ENCODE assay signal across 8 cellular contexts in genomic region chr10:102117391-102118159, GRCh38. TPM values are rescaled to one million over a fixed set of nuclear protein-coding genes. Genes with fewer than 3 reads are reported as not detected.
A peak's percentile ranks its signal among the peaks of the same experiment; 100 is the strongest.
DNase-seq lines count a peak whose midpoint lies in the region; ATAC-seq and TF ChIP-seq lines count a peak whose summit lies in the region.

No MANE protein-coding gene starts in this region.

- intact Hi-C loops in stomach (cut with DNase I; ENCODE audit: low total_unique reads), result no loop called here

- H3K79me2 ChIP-seq in fibroblast of lung (ENCODE audit: control insufficient read depth, insufficient read depth, low read length), result peaks cover 61% of the 10 kb centered on the region

- peak overlapping the region; percentile 24 for H3K27ac Mint-ChIP-seq in activated T-cell treated with anti-CD3 and anti-CD28 coated beads, Interleukin-2, amount 50 U/mL, for 72 hours
- H3K27ac Mint-ChIP-seq in naive B cell, result peak overlapping the region; percentile 89 to 98 (median 96)

- H3K36me3 ChIP-seq in fibroblast of lung (ENCODE audit: control insufficient read depth, insufficient read depth, low read length) (no peaks in the 10 kb centered on the region), stomach (no peaks in the 10 kb centered on the region)

- peak overlapping the region in 3 of 4 experiments; percentile 10 to 91 (median 77) for H3K4me3 ChIP-seq in fibroblast of lung (replicated peaks in 1 of 4; ENCODE audit: control extremely low read depth in 1 of 4, insufficient read depth in 1 of 4, low read depth in 3 of 4, low read length in 4 of 4)
- H3K4me3 ChIP-seq in stomach, result peak overlapping the region; percentile 59 to 85 (median 64)

- H3K4me1 ChIP-seq in fibroblast of lung (ENCODE audit: control insufficient read depth, extremely low read depth, insufficient read depth, low read length) (peaks cover 40% of the 10 kb centered on the region), stomach (peaks cover 73 to 90% (median 80%) of the 10 kb centered on the region in 4 donors)

- H3K9me3 ChIP-seq in fibroblast of lung (ENCODE audit: control insufficient read depth, insufficient read depth, low read depth, low read length) (no peaks in the 10 kb centered on the region), stomach (no peaks in the 10 kb centered on the region)

- H3K27me3 ChIP-seq in fibroblast of lung (ENCODE audit: control insufficient read depth, insufficient read depth, low read length), result no peaks in the 10 kb centered on the region
- no peaks in the 10 kb centered on the region for H3K27me3 ChIP-seq in stomach

- peak; percentile 51 to 62 for ATAC-seq in activated T-cell treated with anti-CD3 and anti-CD28 coated beads, Interleukin-2, amount 50 U/mL, for 72 hours (replicated peaks in 1 of 2)
- ATAC-seq in naive B cell (ENCODE audit: low read depth in 2 of 2) (peak; percentile 10 to 14), GM18498 (IDR thresholded peaks at IDR 0.05; ENCODE audit: unreplicated experiment) (no peak)

- TF ChIP-seq CTCF in C4-2B (conservative IDR thresholded peaks at IDR 0.05) (no peak; the same call in 1 of the 2 replicates), fibroblast of lung (conservative IDR thresholded peaks at IDR 0.05 in 1 of 2, IDR thresholded peaks at IDR 0.05 in 1 of 2; ENCODE audit: low read depth in 1 of 2, low read length in 2 of 2) (peak in 1 of 2 donors; percentile 32), stomach (IDR thresholded peaks at IDR 0.05) (no peak)

- H2AFZ ChIP-seq in fibroblast of lung (ENCODE audit: low read length), result no peak overlapping the region

- 3 to 7% (median 5%) methylated on average over 6 to 12 of the region's 12 CpGs for WGBS in stomach, 5 donors

- peak overlapping the region; percentile 99 for H3K4me2 ChIP-seq in fibroblast of lung (ENCODE audit: extremely low read depth, insufficient read depth, low read length)

- H3K4me1 Mint-ChIP-seq in activated T-cell treated with anti-CD3 and anti-CD28 coated beads, Interleukin-2, amount 50 U/mL, for 72 hours (ENCODE audit: low read depth), result peaks cover 69% of the 10 kb centered on the region
- H3K4me1 Mint-ChIP-seq in naive B cell, result peaks cover 67 to 81% (median 80%) of the 10 kb centered on the region in 3 donors

- DNase-seq in HT-29 (ENCODE audit: low spot score) (peak; percentile 62), OCI-M2 (lab: John Stamatoyannopoulos, UW; ENCODE audit: unreplicated experiment) (peak; percentile 54), fibroblast of lung (ENCODE audit: low read depth in 2 of 2) (peak; percentile 73 to 89), naive B cell (peak; percentile 44), stomach (peak; percentile 91)
- DNase-seq in activated T-cell treated with anti-CD3 and anti-CD28 coated beads, Interleukin-2, amount 50 U/mL, for 72 hours, result peak; percentile 70 to 77

- no peak for TF ChIP-seq POLR2A in stomach (IDR thresholded peaks at IDR 0.05)

- H3K27ac ChIP-seq in C4-2B, result peak overlapping the region; percentile 91
- H3K27ac ChIP-seq in fibroblast of lung (ENCODE audit: insufficient read depth, low read length), result peak overlapping the region; percentile 62
- H3K27ac ChIP-seq in stomach, result peak overlapping the region; percentile 76 to 99 (median 95)

- no peak for TF ChIP-seq EP300 in stomach (IDR thresholded peaks at IDR 0.05)

- H4K20me1 ChIP-seq in fibroblast of lung (ENCODE audit: control insufficient read depth, extremely low read depth, insufficient read depth, low read length), result no peaks in the 10 kb centered on the region

- H3K27me3 Mint-ChIP-seq in activated T-cell treated with anti-CD3 and anti-CD28 coated beads, Interleukin-2, amount 50 U/mL, for 72 hours (ENCODE audit: low read depth), result no peaks in the 10 kb centered on the region
- no peaks in the 10 kb centered on the region for H3K27me3 Mint-ChIP-seq in naive B cell

- peaks cover 0 to 1% of the 10 kb centered on the region in 2 donors for H3K36me3 Mint-ChIP-seq in activated T-cell treated with anti-CD3 and anti-CD28 coated beads, Interleukin-2, amount 50 U/mL, for 72 hours (ENCODE audit: insufficient read depth in 2 of 2)
- no peaks in the 10 kb centered on the region for H3K36me3 Mint-ChIP-seq in naive B cell

- no peaks in the 10 kb centered on the region for H3K9me3 Mint-ChIP-seq in activated T-cell treated with anti-CD3 and anti-CD28 coated beads, Interleukin-2, amount 50 U/mL, for 72 hours
- no peaks in the 10 kb centered on the region for H3K9me3 Mint-ChIP-seq in naive B cell

- H3K9ac ChIP-seq in fibroblast of lung (ENCODE audit: insufficient read depth, low read length), result peak overlapping the region; percentile 3

- peak overlapping the region; percentile 96 for H3K4me3 Mint-ChIP-seq in activated T-cell treated with anti-CD3 and anti-CD28 coated beads, Interleukin-2, amount 50 U/mL, for 72 hours
- H3K4me3 Mint-ChIP-seq in naive B cell, result peak overlapping the region; percentile 86 to 97 (median 92)

RNA-seq across cellular contexts. Expression of gene LDB1, which starts 2.6 kb away (rescaled TPM):
- total RNA-seq in HT-29 (2014; rRNA removed; shearing (Covaris generic)), result 37.4 and 40.3 TPM in 2 replicates
- total RNA-seq in activated T-cell treated with anti-CD3 and anti-CD28 coated beads, Interleukin-2, amount 50 U/mL, for 72 hours, result 10 to 100 TPM; 65.1 to 71.2 TPM
- total RNA-seq in fibroblast of lung, result 39.5 and 45.1 TPM in 2 replicates
- 41.6 and 50.6 TPM in 2 replicates for polyA plus RNA-seq in fibroblast of lung
- 38.5 and 46.9 TPM in 2 replicates for polyA plus RNA-seq in fibroblast of lung (2012)
- 162 and 205 TPM in 2 replicates for polyA minus RNA-seq in fibroblast of lung (ENCODE audit: low replicate concordance)
- 10 to 100 TPM in 5 of 6 donors, 1 to 10 TPM in 1; 7.1 to 37.9 (median 30.5) TPM for polyA plus RNA-seq in naive B cell (ENCODE audit: low read depth in 6 of 6)
- total RNA-seq in stomach, result 10 to 100 TPM; 24.2 to 43.7 (median 34.4) TPM
- 10 to 100 TPM; 20.4 to 28.3 (median 22.3) TPM for polyA plus RNA-seq in stomach

RNA-seq across cellular contexts. Expression of gene PPRC1, which starts 15.3 kb away (rescaled TPM):
- total RNA-seq in HT-29 (2014; rRNA removed; shearing (Covaris generic)), result 41.8 and 51.2 TPM in 2 replicates
- total RNA-seq in activated T-cell treated with anti-CD3 and anti-CD28 coated beads, Interleukin-2, amount 50 U/mL, for 72 hours, result 10 to 100 TPM; 42.6 to 51.4 TPM
- 9.9 and 10.0 TPM in 2 replicates for total RNA-seq in fibroblast of lung
- 13.5 and 21.0 TPM in 2 replicates for polyA plus RNA-seq in fibroblast of lung
- polyA plus RNA-seq in fibroblast of lung (2012), result 22.5 and 29.0 TPM in 2 replicates
- polyA minus RNA-seq in fibroblast of lung (ENCODE audit: low replicate concordance), result 129 and 156 TPM in 2 replicates
- 10 to 100 TPM in 3 of 6 donors, 1 to 10 TPM in 3; 6.4 to 24.1 (median 9.7) TPM for polyA plus RNA-seq in naive B cell (ENCODE audit: low read depth in 6 of 6)
- 10 to 100 TPM; 11.7 to 37.3 (median 17.9) TPM for total RNA-seq in stomach
- polyA plus RNA-seq in stomach, result 10 to 100 TPM; 10.4 to 15.8 (median 13.0) TPM

RNA-seq across cellular contexts. Expression of gene NOLC1, which starts 34.6 kb away (rescaled TPM):
- total RNA-seq in HT-29 (2014; rRNA removed; shearing (Covaris generic)), result 79.1 and 88.7 TPM in 2 replicates
- total RNA-seq in activated T-cell treated with anti-CD3 and anti-CD28 coated beads, Interleukin-2, amount 50 U/mL, for 72 hours, result 100 to 1,000 TPM in 1 of 2 donors, 10 to 100 TPM in 1; 98.2 to 124 TPM
- total RNA-seq in fibroblast of lung, result 16.5 and 23.4 TPM in 2 replicates
- 64.7 and 105 TPM in 2 replicates for polyA plus RNA-seq in fibroblast of lung
- 34.1 and 48.1 TPM in 2 replicates for polyA plus RNA-seq in fibroblast of lung (2012)
- polyA minus RNA-seq in fibroblast of lung (ENCODE audit: low replicate concordance), result 3.0 and 19.3 TPM in 2 replicates
- 10 to 100 TPM in 5 of 6 donors, 1 to 10 TPM in 1; 8.6 to 59.3 (median 47.1) TPM for polyA plus RNA-seq in naive B cell (ENCODE audit: low read depth in 6 of 6)
- total RNA-seq in stomach, result 10 to 100 TPM in 4 of 5 donors, 1 to 10 TPM in 1; 9.8 to 73.7 (median 55.6) TPM
- polyA plus RNA-seq in stomach, result 10 to 100 TPM; 21.2 to 35.1 (median 27.5) TPM

RNA-seq across cellular contexts. Expression of gene HPS6, which starts 52.4 kb away (rescaled TPM):
- 42.1 and 47.5 TPM in 2 replicates for total RNA-seq in HT-29 (2014; rRNA removed; shearing (Covaris generic))
- 10 to 100 TPM; 11.8 to 14.0 TPM for total RNA-seq in activated T-cell treated with anti-CD3 and anti-CD28 coated beads, Interleukin-2, amount 50 U/mL, for 72 hours
- total RNA-seq in fibroblast of lung (28.5 and 30.1 TPM in 2 replicates), stomach (10 to 100 TPM in 3 of 5 donors, 1 to 10 TPM in 2; 7.0 to 42.4 (median 14.0) TPM)
- polyA plus RNA-seq in fibroblast of lung (8.0 and 9.4 TPM in 2 replicates), naive B cell (ENCODE audit: low read depth in 6 of 6) (10 to 100 TPM; 16.3 to 31.9 (median 21.2) TPM), stomach (10 to 100 TPM; 10.3 to 10.7 (median 10.6) TPM)
- 12.9 and 18.3 TPM in 2 replicates for polyA plus RNA-seq in fibroblast of lung (2012)
- polyA minus RNA-seq in fibroblast of lung (ENCODE audit: low replicate concordance), result 14.2 and 22.4 TPM in 2 replicates
